ENCODE assay signal across 1 cellular context in the genomic region with DNA sequence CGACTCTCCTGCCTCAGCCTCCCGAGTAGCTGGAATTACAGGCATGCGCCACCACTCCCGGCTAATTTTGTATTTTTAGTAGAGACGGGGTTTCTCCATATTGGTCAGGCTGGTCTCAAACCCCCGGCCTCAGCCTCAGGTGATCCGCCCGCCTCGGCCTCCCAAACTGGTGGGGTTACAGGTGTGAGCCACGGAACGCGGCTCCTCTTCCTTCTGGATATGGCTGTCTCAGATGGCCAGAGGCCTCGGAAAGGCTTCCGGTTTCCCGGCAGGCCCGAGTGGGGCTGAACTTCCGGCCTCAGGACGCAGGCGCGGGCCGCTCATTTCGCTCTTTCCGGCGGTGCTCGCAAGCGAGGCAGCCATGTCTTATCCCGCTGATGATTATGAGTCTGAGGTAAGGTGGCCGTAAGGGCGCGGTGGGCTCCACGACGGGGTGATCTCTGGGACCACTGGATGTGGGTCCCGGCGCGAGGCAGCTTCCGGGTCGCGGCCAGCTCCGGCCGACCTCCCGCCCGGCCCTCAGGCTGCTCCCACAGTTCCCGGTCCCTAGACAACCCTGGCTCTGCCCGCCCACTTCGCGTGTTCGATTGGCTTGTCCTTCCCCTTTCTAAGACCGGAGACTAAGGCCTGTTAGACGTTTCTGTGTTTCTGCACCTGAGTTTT.
A peak's percentile ranks its signal among the peaks of the same experiment; 100 is the strongest.
TF ChIP-seq lines count a peak whose summit lies in the region.

EIF3L (plus strand) TSS at position 331 of the 663 bp plus-strand sequence; CDS start at position 362, 31 bp downstream.

TF ChIP-seq in HepG2, 621 proteins besides CTCF, POLR2A, EP300 and RAD21 (continued from another document and continues in another):
- TF ChIP-seq, protein P1, sequence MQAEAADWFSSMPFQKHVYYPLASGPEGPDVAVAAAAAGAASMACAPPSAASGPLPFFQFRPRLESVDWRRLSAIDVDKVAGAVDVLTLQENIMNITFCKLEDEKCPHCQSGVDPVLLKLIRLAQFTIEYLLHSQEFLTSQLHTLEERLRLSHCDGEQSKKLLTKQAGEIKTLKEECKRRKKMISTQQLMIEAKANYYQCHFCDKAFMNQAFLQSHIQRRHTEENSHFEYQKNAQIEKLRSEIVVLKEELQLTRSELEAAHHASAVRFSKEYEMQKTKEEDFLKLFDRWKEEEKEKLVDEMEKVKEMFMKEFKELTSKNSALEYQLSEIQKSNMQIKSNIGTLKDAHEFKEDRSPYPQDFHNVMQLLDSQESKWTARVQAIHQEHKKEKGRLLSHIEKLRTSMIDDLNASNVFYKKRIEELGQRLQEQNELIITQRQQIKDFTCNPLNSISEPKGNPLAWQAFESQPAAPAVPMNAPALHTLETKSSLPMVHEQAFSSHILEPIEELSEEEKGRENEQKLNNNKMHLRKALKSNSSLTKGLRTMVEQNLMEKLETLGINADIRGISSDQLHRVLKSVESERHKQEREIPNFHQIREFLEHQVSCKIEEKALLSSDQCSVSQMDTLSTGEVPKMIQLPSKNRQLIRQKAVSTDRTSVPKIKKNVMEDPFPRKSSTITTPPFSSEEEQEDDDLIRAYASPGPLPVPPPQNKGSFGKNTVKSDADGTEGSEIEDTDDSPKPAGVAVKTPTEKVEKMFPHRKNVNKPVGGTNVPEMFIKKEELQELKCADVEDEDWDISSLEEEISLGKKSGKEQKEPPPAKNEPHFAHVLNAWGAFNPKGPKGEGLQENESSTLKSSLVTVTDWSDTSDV (CRISPR knock-in tag; IDR thresholded peaks at IDR 0.05) = peak; percentile 60; the same call in 1 of the 2 replicates
- TF ChIP-seq ZBTB46 (CRISPR knock-in tag; IDR thresholded peaks at IDR 0.05; ENCODE audit: borderline replicate concordance) (no peak), CEBPG (CRISPR knock-in tag; IDR thresholded peaks at IDR 0.05) (no peak; the same call in 1 of the 2 replicates), SETDB1 (CRISPR knock-in tag; IDR thresholded peaks at IDR 0.05; ENCODE audit: borderline replicate concordance) (no peak), FLYWCH1 (CRISPR knock-in tag; IDR thresholded peaks at IDR 0.05) (peak; percentile 17; the same call in 1 of the 2 replicates), ZNF652 (CRISPR knock-in tag; IDR thresholded peaks at IDR 0.05; ENCODE audit: borderline replicate concordance, low read depth) (no peak), GABPB1 (CRISPR knock-in tag; IDR thresholded peaks at IDR 0.05) (peak; percentile 99), ATF6 (CRISPR knock-in tag; conservative IDR thresholded peaks at IDR 0.05) (no peak), MIER2 (CRISPR knock-in tag; IDR thresholded peaks at IDR 0.05) (no peak), ZNF564 (CRISPR knock-in tag; IDR thresholded peaks at IDR 0.05) (0 out of 2 replicates have a peak, but pooled peaks have one; percentile 42), TIGD3 (CRISPR knock-in tag; IDR thresholded peaks at IDR 0.05; ENCODE audit: borderline replicate concordance) (no peak), CHD2 (IDR thresholded peaks at IDR 0.05; ENCODE audit: low read depth, low read length) (no peak; the same call in 1 of the 2 replicates), ZNF747 (CRISPR knock-in tag; IDR thresholded peaks at IDR 0.05; ENCODE audit: borderline replicate concordance) (peak; percentile 87; the same call in 1 of the 2 replicates), SP1 (IDR thresholded peaks at IDR 0.05) (no peak), SP1 (CRISPR knock-in tag; IDR thresholded peaks at IDR 0.05) (0 out of 2 replicates have a peak, but pooled peaks have one; percentile 55), ZNF263 (CRISPR knock-in tag; IDR thresholded peaks at IDR 0.05) (peak; percentile 57; the same call in 1 of the 2 replicates), CREB1 (IDR thresholded peaks at IDR 0.05) (no peak), CREB1 (CRISPR knock-in tag; IDR thresholded peaks at IDR 0.05) (peak; percentile 62), ZKSCAN1 (IDR thresholded peaks at IDR 0.05; ENCODE audit: low read length) (no peak), ZBTB38 (CRISPR knock-in tag; IDR thresholded peaks at IDR 0.05) (peak; percentile 67; the same call in 1 of the 2 replicates), IRF9 (CRISPR knock-in tag; IDR thresholded peaks at IDR 0.05; ENCODE audit: borderline replicate concordance) (no peak), ZFP36 (IDR thresholded peaks at IDR 0.05; ENCODE audit: borderline replicate concordance, low read depth, low read length, partially characterized antibody) (no peak), ZNF800 (CRISPR knock-in tag; IDR thresholded peaks at IDR 0.05) (peak; percentile 82; the same call in 1 of the 2 replicates), BORCS8-MEF2B (CRISPR knock-in tag; IDR thresholded peaks at IDR 0.05) (peak; percentile 40; the same call in 1 of the 2 replicates), UBTF (CRISPR knock-in tag; IDR thresholded peaks at IDR 0.05) (peak; percentile 59), ISX (CRISPR knock-in tag; conservative IDR thresholded peaks at IDR 0.05) (peak; percentile 89; the same call in 1 of the 2 replicates), XBP1 (CRISPR knock-in tag; IDR thresholded peaks at IDR 0.05) (0 out of 2 replicates have a peak, but pooled peaks have one; percentile 36), ZNF12 (CRISPR knock-in tag; IDR thresholded peaks at IDR 0.05) (0 out of 2 replicates have a peak, but pooled peaks have one; percentile 52), NR3C1 (CRISPR knock-in tag; IDR thresholded peaks at IDR 0.05) (no peak), ZNF629 (CRISPR knock-in tag; conservative IDR thresholded peaks at IDR 0.05) (peak; percentile 48), PATZ1 (CRISPR knock-in tag; IDR thresholded peaks at IDR 0.05) (peak; percentile 13; the same call in 1 of the 2 replicates), DR1 (CRISPR knock-in tag; IDR thresholded peaks at IDR 0.05) (peak; percentile 84), JUN (CRISPR knock-in tag; IDR thresholded peaks at IDR 0.05) (no peak; the same call in 1 of the 2 replicates)
- TF ChIP-seq, protein P2, sequence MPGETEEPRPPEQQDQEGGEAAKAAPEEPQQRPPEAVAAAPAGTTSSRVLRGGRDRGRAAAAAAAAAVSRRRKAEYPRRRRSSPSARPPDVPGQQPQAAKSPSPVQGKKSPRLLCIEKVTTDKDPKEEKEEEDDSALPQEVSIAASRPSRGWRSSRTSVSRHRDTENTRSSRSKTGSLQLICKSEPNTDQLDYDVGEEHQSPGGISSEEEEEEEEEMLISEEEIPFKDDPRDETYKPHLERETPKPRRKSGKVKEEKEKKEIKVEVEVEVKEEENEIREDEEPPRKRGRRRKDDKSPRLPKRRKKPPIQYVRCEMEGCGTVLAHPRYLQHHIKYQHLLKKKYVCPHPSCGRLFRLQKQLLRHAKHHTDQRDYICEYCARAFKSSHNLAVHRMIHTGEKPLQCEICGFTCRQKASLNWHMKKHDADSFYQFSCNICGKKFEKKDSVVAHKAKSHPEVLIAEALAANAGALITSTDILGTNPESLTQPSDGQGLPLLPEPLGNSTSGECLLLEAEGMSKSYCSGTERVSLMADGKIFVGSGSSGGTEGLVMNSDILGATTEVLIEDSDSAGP (CRISPR knock-in tag; IDR thresholded peaks at IDR 0.05; ENCODE audit: borderline replicate concordance) = peak; percentile 77; the same call in 1 of the 2 replicates
- TF ChIP-seq, protein P3, sequence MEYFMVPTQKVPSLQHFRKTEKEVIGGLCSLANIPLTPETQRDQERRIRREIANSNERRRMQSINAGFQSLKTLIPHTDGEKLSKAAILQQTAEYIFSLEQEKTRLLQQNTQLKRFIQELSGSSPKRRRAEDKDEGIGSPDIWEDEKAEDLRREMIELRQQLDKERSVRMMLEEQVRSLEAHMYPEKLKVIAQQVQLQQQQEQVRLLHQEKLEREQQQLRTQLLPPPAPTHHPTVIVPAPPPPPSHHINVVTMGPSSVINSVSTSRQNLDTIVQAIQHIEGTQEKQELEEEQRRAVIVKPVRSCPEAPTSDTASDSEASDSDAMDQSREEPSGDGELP (IDR thresholded peaks at IDR 0.05; ENCODE audit: borderline replicate concordance, low read depth) = peak; percentile 39; the same call in 1 of the 2 replicates
